ENCODE assay signal across 1 cellular context in genomic region chr2:61272421-61273070, GRCh38.
TF ChIP-seq lines count a peak whose summit lies in the region.

No MANE protein-coding gene starts in this region.

TF ChIP-seq in A549, 52 proteins besides CTCF, POLR2A, EP300 and RAD21 (continued from another document):
- TF ChIP-seq BCL3 (IDR thresholded peaks at IDR 0.05) (no peak), JUNB (IDR thresholded peaks at IDR 0.05) (no peak)
